In genomic region chr2:57160976-57161375, GRCh38 we compare ENCODE assay signal across 1 cellular context.
TF ChIP-seq lines count a peak whose summit lies in the region.

No MANE protein-coding gene starts in this region.

TF ChIP-seq in endothelial cell of umbilical vein, 7 proteins besides CTCF, POLR2A, EP300 and RAD21:
- TF ChIP-seq POLR2AphosphoS5 (IDR thresholded peaks at IDR 0.05; ENCODE audit: insufficient read depth, low read depth, low read length) (no peak), MAX (IDR thresholded peaks at IDR 0.05; ENCODE audit: insufficient read depth, insufficient read length) (no peak), GATA2 (IDR thresholded peaks at IDR 0.05; ENCODE audit: insufficient read depth, insufficient read length, low read depth, low read length) (no peak), EZH2 (IDR thresholded peaks at IDR 0.05; ENCODE audit: borderline replicate concordance, low read depth, low read length, severe bottlenecking) (no peak), JUN (IDR thresholded peaks at IDR 0.05; ENCODE audit: borderline replicate concordance, insufficient read depth, insufficient read length, low read depth) (no peak), FOS (IDR thresholded peaks at IDR 0.05; ENCODE audit: borderline replicate concordance, insufficient read depth, low read length) (no peak), MYC (IDR thresholded peaks at IDR 0.05; ENCODE audit: low read depth, low read length) (no peak)
